In genomic region chr16:87733190-87733589, GRCh38 we compare ENCODE assay signal across 20 cellular contexts. TPM values are rescaled to one million over a fixed set of nuclear protein-coding genes. Genes with fewer than 3 reads are reported as not detected.
DNase-seq lines count a peak whose midpoint lies in the region; ATAC-seq and TF ChIP-seq lines count a peak whose summit lies in the region.
"Had no signal": no experiment of that assay in that cellular context is flagged by ENCODE, and none has a peak within 500 bp of the region (broad histone marks: within the 10 kb centered on the region; RNA-seq: fewer than 3 reads in every experiment).

No MANE protein-coding gene starts in this region.

- H3K4me3 ChIP-seq in DOHH2 (ENCODE audit: low read length) (no peak overlapping the region), body of pancreas (no peak overlapping the region)
- H3K4me3 ChIP-seq: GM12878, left lung, uterus had no signal

- H3K9me3 ChIP-seq in DOHH2 (ENCODE audit: control insufficient read depth, insufficient read depth, low read length) (no peaks in the 10 kb centered on the region), body of pancreas (no peaks in the 10 kb centered on the region)
- H3K9me3 ChIP-seq: left lung, neutrophil, uterus had no signal

- H3K27ac ChIP-seq in DOHH2 (ENCODE audit: low read depth, low read length) (peak overlapping the region; percentile 18; the same call in 1 of the 2 replicates), body of pancreas (no peak overlapping the region)
- H3K27ac ChIP-seq: left lung, neutrophil, uterus had no signal

- ATAC-seq in natural killer cell = peak; percentile 45 to 68 (median 64)
- no peak for ATAC-seq in body of pancreas
- ATAC-seq: GM12878; left lung; stimulated activated naive CD8-positive, alpha-beta T cell treated with anti-CD3 and anti-CD28 coated beads, Interleukin-15, Interleukin-2, amounts not matched to agents 100 U/mL and 50 U/mL, for 24 hours had no signal

- H3F3A ChIP-seq in DOHH2 (ENCODE audit: control insufficient read depth, insufficient read depth) = peaks cover 11% of the 10 kb centered on the region

- DNase-seq in activated CD4-positive, alpha-beta T cell treated with anti-CD3 and anti-CD28 coated beads, Interleukin-2, amount 10 ng/mL, durations not matched to agents 7 days and 5 days = peak; percentile 33
- no peak for DNase-seq in activated CD4-positive, alpha-beta T cell treated with anti-CD3 and anti-CD28 coated beads for 48 hours
- peak; percentile 90 for DNase-seq in NCI-H748 (lab: John Stamatoyannopoulos, UW; ENCODE audit: unreplicated experiment)
- DNase-seq in natural killer cell = no peak
- no peak for DNase-seq in foreskin melanocyte
- DNase-seq in MCF 10A (ENCODE audit: unreplicated experiment) = no peak
- no peak for DNase-seq in body of pancreas
- DNase-seq: ACHN; activated CD4-positive, alpha-beta T cell treated with anti-CD3 and anti-CD28 coated beads for 1 hour; activated T-cell treated with anti-CD3 and anti-CD28 coated beads for 4 hours; GDM1; left lung; Right ventricle myocardium superior; stimulated activated CD4-positive, alpha-beta T cell treated with anti-CD3 and anti-CD28 coated beads, Interleukin-15, amount 100 ng/mL, for 24 hours; stimulated activated naive CD8-positive, alpha-beta T cell treated with anti-CD3 and anti-CD28 coated beads, Interleukin-15, Interleukin-2, amounts not matched to agents 100 U/mL and 50 U/mL, for 24 hours; T-helper 9 cell; uterus had no signal

- no peak overlapping the region for H3K4me2 ChIP-seq in DOHH2 (ENCODE audit: low read length)

- H3K9me2 ChIP-seq in DOHH2 (replicated peaks; ENCODE audit: control insufficient read depth, low read length) = no peaks in the 10 kb centered on the region

- peak overlapping the region; percentile 27 for H3K27ac Mint-ChIP-seq in activated CD4-positive, alpha-beta T cell treated with anti-CD3 and anti-CD28 coated beads, Interleukin-2, amount 10 ng/mL, durations not matched to agents 7 days and 5 days
- H3K27ac Mint-ChIP-seq in natural killer cell = peak overlapping the region; percentile 52 to 71
- H3K27ac Mint-ChIP-seq in MCF 10A (ENCODE audit: low read depth, unreplicated experiment) = no peak overlapping the region

- H3K4me1 Mint-ChIP-seq in activated CD4-positive, alpha-beta T cell treated with anti-CD3 and anti-CD28 coated beads, Interleukin-2, amount 10 ng/mL, durations not matched to agents 7 days and 5 days = peaks cover 17% of the 10 kb centered on the region
- H3K4me1 Mint-ChIP-seq in natural killer cell = peaks cover 27 to 39% of the 10 kb centered on the region in 2 donors
- H3K4me1 Mint-ChIP-seq in MCF 10A (ENCODE audit: insufficient read depth, unreplicated experiment) = no peaks in the 10 kb centered on the region

- intact Hi-C loops in natural killer cell (cut with micrococcal nuclease) (no loop called here), MCF 10A (cut with micrococcal nuclease) (no loop called here), body of pancreas (cut with DNase I) (no loop called here)

- H3K4me3 Mint-ChIP-seq in activated CD4-positive, alpha-beta T cell treated with anti-CD3 and anti-CD28 coated beads, Interleukin-2, amount 10 ng/mL, durations not matched to agents 7 days and 5 days = no peak overlapping the region
- H3K4me3 Mint-ChIP-seq in natural killer cell = peak overlapping the region; percentile 31
- no peak overlapping the region for H3K4me3 Mint-ChIP-seq in MCF 10A (ENCODE audit: unreplicated experiment)

- TF ChIP-seq POLR2A in body of pancreas (IDR thresholded peaks at IDR 0.05) = no peak

- peaks cover 32% of the 10 kb centered on the region for H3K4me1 ChIP-seq in DOHH2 (ENCODE audit: control insufficient read depth, low read length)
- no peaks in the 10 kb centered on the region for H3K4me1 ChIP-seq in body of pancreas
- H3K4me1 ChIP-seq: left lung, uterus had no signal

- peaks cover 87% of the 10 kb centered on the region for H3K36me3 ChIP-seq in DOHH2 (ENCODE audit: control insufficient read depth, low read length)
- H3K36me3 ChIP-seq in body of pancreas (replicated peaks in 1 of 2; ENCODE audit: insufficient read depth in 1 of 2, low read depth in 2 of 2) = peaks cover 10 to 13% of the 10 kb centered on the region in 2 donors
- H3K36me3 ChIP-seq: uterus had no signal

- no peaks in the 10 kb centered on the region for H3K9me3 Mint-ChIP-seq in activated CD4-positive, alpha-beta T cell treated with anti-CD3 and anti-CD28 coated beads, Interleukin-2, amount 10 ng/mL, durations not matched to agents 7 days and 5 days
- no peaks in the 10 kb centered on the region for H3K9me3 Mint-ChIP-seq in natural killer cell
- no peaks in the 10 kb centered on the region for H3K9me3 Mint-ChIP-seq in MCF 10A (ENCODE audit: unreplicated experiment)

- WGBS in body of pancreas, 2 donors = 90 to 93% methylated on average over 7 to 11 of the region's 11 CpGs

- TF ChIP-seq CTCF in DOHH2 (IDR thresholded peaks at IDR 0.05; ENCODE audit: low read depth, low read length, poor library complexity, severe bottlenecking) (no peak), natural killer cell (IDR thresholded peaks at IDR 0.05) (no peak), MCF 10A (IDR thresholded peaks at IDR 0.05; ENCODE audit: unreplicated experiment) (no peak), body of pancreas (IDR thresholded peaks at IDR 0.05) (no peak)

- POLR2A ChIA-PET in activated CD4-positive, alpha-beta T cell treated with anti-CD3 and anti-CD28 coated beads, Interleukin-2, amount 10 ng/mL, durations not matched to agents 7 days and 5 days (lab: Charles Lee) = no interaction called here
- POLR2A ChIA-PET in MCF 10A (lab: Yijun Ruan, JAX) = interaction anchor here (0.6 kb wide), 1 partner anchor 10 kb away, joined by 3 read pairs; no protein-coding TSS in a partner anchor

- H3K27me3 Mint-ChIP-seq in activated CD4-positive, alpha-beta T cell treated with anti-CD3 and anti-CD28 coated beads, Interleukin-2, amount 10 ng/mL, durations not matched to agents 7 days and 5 days = no peaks in the 10 kb centered on the region
- no peaks in the 10 kb centered on the region for H3K27me3 Mint-ChIP-seq in natural killer cell (ENCODE audit: low read depth in 2 of 2)
- H3K27me3 Mint-ChIP-seq in MCF 10A (ENCODE audit: insufficient read depth, unreplicated experiment) = no peaks in the 10 kb centered on the region

- no peaks in the 10 kb centered on the region for H4K20me1 ChIP-seq in DOHH2 (ENCODE audit: control insufficient read depth, insufficient read depth, low read depth, low read length)

- CTCF ChIA-PET in activated CD4-positive, alpha-beta T cell treated with anti-CD3 and anti-CD28 coated beads, Interleukin-2, amount 10 ng/mL, durations not matched to agents 7 days and 5 days (lab: Charles Lee) = interaction anchor here (1.4 kb wide), 1 partner anchor 11 kb away, joined by 3 read pairs; no protein-coding TSS in a partner anchor
- CTCF ChIA-PET in MCF 10A (lab: Yijun Ruan, JAX) = no interaction called here

- H3K27me3 ChIP-seq in DOHH2 (ENCODE audit: control insufficient read depth, low read length) (no peaks in the 10 kb centered on the region), body of pancreas (no peaks in the 10 kb centered on the region)
- H3K27me3 ChIP-seq: left lung, neutrophil, uterus had no signal

- peaks cover 76% of the 10 kb centered on the region for H3K79me2 ChIP-seq in DOHH2 (ENCODE audit: control insufficient read depth, low read length)

- no TSS peak for BruUV-seq in MCF 10A (replicated peaks; lab: Mats Ljungman, UMichigan)

- H3K36me3 Mint-ChIP-seq in activated CD4-positive, alpha-beta T cell treated with anti-CD3 and anti-CD28 coated beads, Interleukin-2, amount 10 ng/mL, durations not matched to agents 7 days and 5 days (ENCODE audit: low read depth) = peaks cover 37% of the 10 kb centered on the region
- H3K36me3 Mint-ChIP-seq in natural killer cell (peaks cover under 1% of the 10 kb centered on the region), MCF 10A (ENCODE audit: insufficient read depth, unreplicated experiment) (peaks cover 53% of the 10 kb centered on the region)

RNA-seq across cellular contexts. Expression of gene KLHDC4, which starts 32.6 kb away (rescaled TPM):
- 100 to 1,000 TPM in 1 of 2 experiments, 10 to 100 TPM in 1; 83.2 to 102 TPM for total RNA-seq in activated CD4-positive, alpha-beta T cell treated with anti-CD3 and anti-CD28 coated beads, Interleukin-2, amount 10 ng/mL, durations not matched to agents 7 days and 5 days
- total RNA-seq in natural killer cell (100 to 1,000 TPM; 210 to 311 (median 210) TPM), MCF 10A (2022) (82.9 and 106 TPM in 2 replicates), body of pancreas (10 to 100 TPM; 25.4 to 82.1 TPM)

Comparison
In these comparisons a context has a peak if more than half of its experiments do, and no peak if none do; other contexts are left out.
1. DNase-seq: peak in activated CD4-positive, alpha-beta T cell treated with anti-CD3 and anti-CD28 coated beads, Interleukin-2, amount 10 ng/mL, durations not matched to agents 7 days and 5 days (single experiment) and NCI-H748 (single experiment); none in activated CD4-positive, alpha-beta T cell treated with anti-CD3 and anti-CD28 coated beads for 48 hours (single experiment), natural killer cell (single experiment), foreskin melanocyte (single experiment), MCF 10A (single experiment) and body of pancreas (0 of 4).